In genomic region chr15:63401078-63401477, GRCh38 we compare ENCODE assay signal across 30 cellular contexts. TPM values are rescaled to one million over a fixed set of nuclear protein-coding genes. Genes with fewer than 3 reads are reported as not detected.
DNase-seq lines count a peak whose midpoint lies in the region; ATAC-seq and TF ChIP-seq lines count a peak whose summit lies in the region.
"Had no signal": no experiment of that assay in that cellular context is flagged by ENCODE, and none has a peak within 500 bp of the region (broad histone marks: within the 10 kb centered on the region; RNA-seq: fewer than 3 reads in every experiment).

No MANE protein-coding gene starts in this region.

- H3K27ac Mint-ChIP-seq in activated T-helper 17 cell treated with anti-CD3 and anti-CD28 coated beads, Interleukin-2, amount 50 U/mL, for 72 hours, result peak overlapping the region; percentile 29
- H3K27ac Mint-ChIP-seq: effector memory CD8-positive, alpha-beta T cell; natural killer cell; stimulated activated naive B cell treated with anti-CD40 and anti-IgM and Interleukin-4, amounts not matched to agents 10 μg/mL and 1 μg/mL and 100 μg/mL, for 72 hours; T-cell had no signal

- H2AFZ ChIP-seq in osteoblast (ENCODE audit: low read length), result peak overlapping the region; percentile 30

- H3K4me3 Mint-ChIP-seq in activated T-helper 17 cell treated with anti-CD3 and anti-CD28 coated beads, Interleukin-2, amount 50 U/mL, for 72 hours, result no peak overlapping the region
- H3K4me3 Mint-ChIP-seq: effector memory CD8-positive, alpha-beta T cell; natural killer cell; stimulated activated naive B cell treated with anti-CD40 and anti-IgM and Interleukin-4, amounts not matched to agents 10 μg/mL and 1 μg/mL and 100 μg/mL, for 72 hours; T-cell had no signal

- no peaks in the 10 kb centered on the region for H3K36me3 Mint-ChIP-seq in activated T-helper 17 cell treated with anti-CD3 and anti-CD28 coated beads, Interleukin-2, amount 50 U/mL, for 72 hours (ENCODE audit: low read depth)
- H3K36me3 Mint-ChIP-seq: natural killer cell; stimulated activated naive B cell treated with anti-CD40 and anti-IgM and Interleukin-4, amounts not matched to agents 10 μg/mL and 1 μg/mL and 100 μg/mL, for 72 hours; T-cell had no signal

- no peaks in the 10 kb centered on the region for H3K27me3 ChIP-seq in osteoblast (ENCODE audit: insufficient read depth, low read length)
- H3K27me3 ChIP-seq: testis, uterus had no signal

- no peak overlapping the region for H3K4me2 ChIP-seq in osteoblast (ENCODE audit: insufficient read depth, low read length)
- H3K4me2 ChIP-seq: KMS-11 had no signal

- peaks cover 13% of the 10 kb centered on the region for H3K27me3 Mint-ChIP-seq in activated T-helper 17 cell treated with anti-CD3 and anti-CD28 coated beads, Interleukin-2, amount 50 U/mL, for 72 hours

- H3K9me3 ChIP-seq in osteoblast (ENCODE audit: low read depth, low read length), result no peaks in the 10 kb centered on the region
- H3K9me3 ChIP-seq: Caco-2, testis, uterus had no signal

- H3K4me1 Mint-ChIP-seq in activated T-helper 17 cell treated with anti-CD3 and anti-CD28 coated beads, Interleukin-2, amount 50 U/mL, for 72 hours, result peaks cover 5% of the 10 kb centered on the region

- DNase-seq in activated naive CD4-positive, alpha-beta T cell treated with anti-CD3 and anti-CD28 coated beads, Interleukin-2, amount 50 U/mL, for 16 hours, result peak; percentile 22
- no peak for DNase-seq in activated naive CD4-positive, alpha-beta T cell (lab: John Stamatoyannopoulos, UW)
- DNase-seq in HCEC 1CT (peak; percentile 21), osteoblast (ENCODE audit: insufficient read length, low spot score, missing footprints) (no peak), KG1 (lab: John Stamatoyannopoulos, UW) (no peak), AG08395 (ENCODE audit: low spot score) (no peak)
- DNase-seq: activated CD4-positive, alpha-beta T cell treated with anti-CD3 and anti-CD28 coated beads for 1 hour; activated CD8-positive, alpha-beta memory T cell treated with anti-CD3 and anti-CD28 coated beads, Interleukin-2, amount 50 U/mL, for 48 hours; activated naive CD4-positive, alpha-beta T cell treated with Interleukin-2 at 50 U/mL for 16 hours; aorta; Caco-2; cortex of kidney; effector memory CD8-positive, alpha-beta T cell; foreskin fibroblast; GF-D8; natural killer cell; NCI-H1417; NCI-H2081; NCI-H345; NCI-H774; occipital lobe; stimulated activated naive B cell treated with anti-CD40 and anti-IgM and Interleukin-4, amounts not matched to agents 10 μg/mL and 1 μg/mL and 100 μg/mL, for 72 hours; T-cell; testis; uterus had no signal

- H3K9me3 Mint-ChIP-seq in activated T-helper 17 cell treated with anti-CD3 and anti-CD28 coated beads, Interleukin-2, amount 50 U/mL, for 72 hours, result no peaks in the 10 kb centered on the region
- H3K9me3 Mint-ChIP-seq: effector memory CD8-positive, alpha-beta T cell; natural killer cell; stimulated activated naive B cell treated with anti-CD40 and anti-IgM and Interleukin-4, amounts not matched to agents 10 μg/mL and 1 μg/mL and 100 μg/mL, for 72 hours; T-cell had no signal

- TF ChIP-seq CTCF in osteoblast (IDR thresholded peaks at IDR 0.05; ENCODE audit: extremely low read depth, low read depth, low read length), result no peak

- ATAC-seq in activated T-helper 17 cell treated with anti-CD3 and anti-CD28 coated beads, Interleukin-2, amount 50 U/mL, for 72 hours (replicated peaks), result peak; percentile 91
- ATAC-seq: effector memory CD8-positive, alpha-beta T cell; HCT116; natural killer cell; stimulated activated naive B cell treated with anti-CD40 and anti-IgM and Interleukin-4, amounts not matched to agents 10 μg/mL and 1 μg/mL and 100 μg/mL, for 72 hours; T-cell had no signal

- H3K4me3 ChIP-seq in osteoblast (ENCODE audit: insufficient read depth, low read length), result no peak overlapping the region
- H3K4me3 ChIP-seq: testis, uterus had no signal

- H3K4me1 ChIP-seq in osteoblast (ENCODE audit: insufficient read depth, low read length), result peaks cover 37% of the 10 kb centered on the region
- H3K4me1 ChIP-seq: Caco-2, testis, uterus had no signal

- no peaks in the 10 kb centered on the region for H3K36me3 ChIP-seq in osteoblast (ENCODE audit: insufficient read depth, low read length)
- H3K36me3 ChIP-seq: uterus had no signal

- peak overlapping the region; percentile 16 for H3K27ac ChIP-seq in osteoblast (ENCODE audit: low read depth, low read length)
- H3K27ac ChIP-seq: C4-2B, KMS-11, testis, uterus had no signal

- no peaks in the 10 kb centered on the region for H3K79me2 ChIP-seq in osteoblast (ENCODE audit: insufficient read depth, low read length)

- H4K20me1 ChIP-seq in osteoblast (ENCODE audit: insufficient read depth, low read length), result no peaks in the 10 kb centered on the region

RNA-seq across cellular contexts. Expression of gene CA12, which starts 19.4 kb away (rescaled TPM):
- 1 to 10 TPM in 1 of 2 donors, under 1 TPM in 1; 0.15 to 1.0 TPM for total RNA-seq in activated T-helper 17 cell treated with anti-CD3 and anti-CD28 coated beads, Interleukin-2, amount 50 U/mL, for 72 hours
- total RNA-seq in osteoblast, result 107 and 114 TPM in 2 replicates
- total RNA-seq: mononuclear cell, natural killer cell had no signal

Comparison
In these comparisons a context has a peak if more than half of its experiments do, and no peak if none do; other contexts are left out.
1. DNase-seq: peak in activated naive CD4-positive, alpha-beta T cell treated with anti-CD3 and anti-CD28 coated beads, Interleukin-2, amount 50 U/mL, for 16 hours (single experiment) and HCEC 1CT (single experiment); none in activated naive CD4-positive, alpha-beta T cell (0 of 4), osteoblast (single experiment), KG1 (single experiment) and AG08395 (single experiment).
2. RNA of gene CA12, which starts 19.4 kb away (total RNA-seq): 107 to 114 TPM in osteoblast; 0.15 to 1.0 TPM in activated T-helper 17 cell treated with anti-CD3 and anti-CD28 coated beads, Interleukin-2, amount 50 U/mL, for 72 hours; every median in the first group is over 10 times any median in the second.